In the genomic region with DNA sequence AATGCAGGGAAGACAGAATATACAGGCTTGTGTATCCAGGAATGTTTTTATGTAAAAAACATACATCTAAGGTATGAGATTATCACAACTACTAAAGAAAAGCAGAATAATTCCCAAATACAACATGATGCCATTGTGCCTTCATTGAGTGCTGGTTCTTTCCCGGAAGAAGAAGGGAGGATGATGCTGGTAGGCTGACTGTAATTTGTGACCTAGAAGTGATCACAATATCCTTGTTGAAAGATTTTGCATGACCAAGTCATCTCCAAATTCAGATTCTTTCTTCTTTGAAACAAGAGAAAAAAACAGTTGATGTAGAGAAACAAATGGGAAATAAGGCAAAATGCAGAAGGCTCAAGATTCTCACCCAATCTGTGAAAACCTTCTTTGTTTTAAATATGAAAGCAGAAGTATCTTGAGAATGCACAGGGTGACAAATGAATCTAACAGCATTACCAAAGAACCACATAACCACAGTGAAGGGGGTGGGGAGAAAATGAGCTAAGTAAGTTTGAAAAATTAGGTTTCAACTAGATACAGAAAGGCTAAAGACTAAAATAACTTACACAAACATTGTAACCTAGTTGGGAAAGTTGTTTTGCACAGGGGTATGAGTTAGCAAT, we compare ENCODE assay signal across 8 cellular contexts. TPM values are rescaled to one million over a fixed set of nuclear protein-coding genes. Genes with fewer than 3 reads are reported as not detected.
DNase-seq lines count a peak whose midpoint lies in the region; ATAC-seq and TF ChIP-seq lines count a peak whose summit lies in the region.

No MANE protein-coding gene starts in this region.

- no peak overlapping the region for H3K4me3 Mint-ChIP-seq in activated CD4-positive, alpha-beta memory T cell treated with anti-CD3 and anti-CD28 coated beads for 36 hours
- H3K4me3 Mint-ChIP-seq in type B pancreatic cell: no peak overlapping the region

- no peaks in the 10 kb centered on the region for H3K9me3 Mint-ChIP-seq in activated CD4-positive, alpha-beta memory T cell treated with anti-CD3 and anti-CD28 coated beads for 36 hours
- H3K9me3 Mint-ChIP-seq in type B pancreatic cell: no peaks in the 10 kb centered on the region

- no peaks in the 10 kb centered on the region for H3K27me3 Mint-ChIP-seq in activated CD4-positive, alpha-beta memory T cell treated with anti-CD3 and anti-CD28 coated beads for 36 hours
- H3K27me3 Mint-ChIP-seq in type B pancreatic cell: no peaks in the 10 kb centered on the region

- DNase-seq in AML-193 (lab: John Stamatoyannopoulos, UW): peak; percentile 79
- no peak for DNase-seq in activated CD4-positive, alpha-beta memory T cell treated with anti-CD3 and anti-CD28 coated beads for 36 hours
- DNase-seq in islet precursor cell: no peak
- DNase-seq in medulla oblongata (ENCODE audit: extremely low spot score): no peak
- DNase-seq in type B pancreatic cell (ENCODE audit: extremely low spot score, unreplicated experiment): no peak
- no peak for DNase-seq in Ammon's horn (ENCODE audit: low spot score)

- peaks cover 21% of the 10 kb centered on the region for H3K4me1 Mint-ChIP-seq in activated CD4-positive, alpha-beta memory T cell treated with anti-CD3 and anti-CD28 coated beads for 36 hours (ENCODE audit: low read depth)
- H3K4me1 Mint-ChIP-seq in type B pancreatic cell (ENCODE audit: unreplicated experiment): peaks cover 6% of the 10 kb centered on the region

- H3K27ac Mint-ChIP-seq in activated CD4-positive, alpha-beta memory T cell treated with anti-CD3 and anti-CD28 coated beads for 36 hours: peak overlapping the region; percentile 10
- H3K27ac Mint-ChIP-seq in type B pancreatic cell: no peak overlapping the region

- TF ChIP-seq CTCF in type B pancreatic cell (conservative IDR thresholded peaks at IDR 0.05): no peak

- H3K36me3 Mint-ChIP-seq in activated CD4-positive, alpha-beta memory T cell treated with anti-CD3 and anti-CD28 coated beads for 36 hours: peaks cover 43% of the 10 kb centered on the region
- peaks cover 20% of the 10 kb centered on the region for H3K36me3 Mint-ChIP-seq in type B pancreatic cell

- CTCF ChIA-PET in activated CD4-positive, alpha-beta memory T cell treated with anti-CD3 and anti-CD28 coated beads for 36 hours (lab: Charles Lee): no interaction called here

- intact Hi-C loops in activated CD4-positive, alpha-beta memory T cell treated with anti-CD3 and anti-CD28 coated beads for 36 hours (cut with micrococcal nuclease): no loop called here

- ATAC-seq in GM19395 (IDR thresholded peaks at IDR 0.05; ENCODE audit: unreplicated experiment) (peak; percentile 84), HG03196 (IDR thresholded peaks at IDR 0.05; ENCODE audit: unreplicated experiment) (peak; percentile 80)

- POLR2A ChIA-PET in activated CD4-positive, alpha-beta memory T cell treated with anti-CD3 and anti-CD28 coated beads for 36 hours (lab: Charles Lee): no interaction called here

RNA-seq across cellular contexts. Expression of a gene that starts 20.4 kb away (rescaled TPM):
- total RNA-seq in activated CD4-positive, alpha-beta memory T cell treated with anti-CD3 and anti-CD28 coated beads for 36 hours: 10 to 100 TPM; 43.4 to 47.6 TPM
- 22.6 and 37.6 TPM in 2 replicates for total RNA-seq in type B pancreatic cell (ENCODE audit: low replicate concordance)

RNA-seq across cellular contexts. Expression of a gene that starts 20.5 kb away (rescaled TPM):
- total RNA-seq in activated CD4-positive, alpha-beta memory T cell treated with anti-CD3 and anti-CD28 coated beads for 36 hours: 10 to 100 TPM; 18.6 to 19.2 TPM
- 15.0 and 21.7 TPM in 2 replicates for total RNA-seq in type B pancreatic cell (ENCODE audit: low replicate concordance)

RNA-seq across cellular contexts. Expression of a gene that starts 39.0 kb away (rescaled TPM):
- total RNA-seq in activated CD4-positive, alpha-beta memory T cell treated with anti-CD3 and anti-CD28 coated beads for 36 hours: not detected
- total RNA-seq in type B pancreatic cell (ENCODE audit: low replicate concordance): not detected in 2 replicates

Comparison
In these comparisons a context has a peak if more than half of its experiments do, and no peak if none do; other contexts are left out.
1. DNase-seq: peak in AML-193 (2 of 2); none in activated CD4-positive, alpha-beta memory T cell treated with anti-CD3 and anti-CD28 coated beads for 36 hours (single experiment), islet precursor cell (single experiment), medulla oblongata (single experiment), type B pancreatic cell (single experiment) and Ammon's horn (single experiment).